In genomic region chr16:75567911-75568310, GRCh38 we compare ENCODE assay signal across 10 cellular contexts. TPM values are rescaled to one million over a fixed set of nuclear protein-coding genes. Genes with fewer than 3 reads are reported as not detected.
A peak's percentile ranks its signal among the peaks of the same experiment; 100 is the strongest.
DNase-seq lines count a peak whose midpoint lies in the region; ATAC-seq and TF ChIP-seq lines count a peak whose summit lies in the region.
"Had no signal": no experiment of that assay in that cellular context is flagged by ENCODE, and none has a peak within 500 bp of the region (broad histone marks: within the 10 kb centered on the region; RNA-seq: fewer than 3 reads in every experiment).

No MANE protein-coding gene starts in this region.

- H3K4me1 ChIP-seq in PC-3 (ENCODE audit: insufficient read depth, low read length) = no peaks in the 10 kb centered on the region
- no peaks in the 10 kb centered on the region; the same call in 1 of the 2 replicates for H3K4me1 ChIP-seq in BE2C

- H3K4me2 ChIP-seq in PC-3 (ENCODE audit: low read length) = no peak overlapping the region

- CTCF ChIA-PET in PC-3 (lab: Charles Lee) = no interaction called here

- H3K9me3 ChIP-seq in PC-3 (ENCODE audit: low read length) (no peaks in the 10 kb centered on the region), BE2C (no peaks in the 10 kb centered on the region)
- H3K9me3 ChIP-seq: lower lobe of right lung had no signal

- peaks cover 20% of the 10 kb centered on the region for H3K79me2 ChIP-seq in PC-3 (ENCODE audit: low read length)

- no peak overlapping the region for H3K27ac ChIP-seq in PC-3 (ENCODE audit: low read length)

- TF ChIP-seq CTCF in mesothelial cell of epicardium (IDR thresholded peaks at IDR 0.05; ENCODE audit: unreplicated experiment) (no peak), PC-3 (conservative IDR thresholded peaks at IDR 0.05; ENCODE audit: low read depth, low read length) (no peak), BE2C (IDR thresholded peaks at IDR 0.05; ENCODE audit: low read depth, low read length) (no peak)

- no peak overlapping the region for H3K4me3 ChIP-seq in PC-3 (ENCODE audit: low read length)
- no peak overlapping the region for H3K4me3 ChIP-seq in BE2C (ENCODE audit: low read depth, low read length)

- peak overlapping the region; percentile 99 for H3K4me3 Mint-ChIP-seq in stimulated activated naive CD8-positive, alpha-beta T cell treated with anti-CD3 and anti-CD28 coated beads, Interleukin-15, Interleukin-2, amounts not matched to agents 100 ng/mL and 50 ng/mL, for 24 hours
- H3K4me3 Mint-ChIP-seq in stimulated activated naive CD8-positive, alpha-beta T cell treated with anti-CD3 and anti-CD28 coated beads, Interleukin-15, amount 100 ng/mL, for 72 hours = peak overlapping the region in 1 of 2 donors; percentile 93
- peak overlapping the region; percentile 99 for H3K4me3 Mint-ChIP-seq in activated T-helper 1 cell treated with anti-CD3 and anti-CD28 coated beads, Interleukin-12 subunit alpha, Interleukin-12 subunit beta, Interleukin-2, Interleukin-4 antibody, amounts not matched to agents 30 ng/mL and 10 ng/mL and 1 ng/mL, durations not matched to agents 14 hours and 24 hours and 36 hours
- H3K4me3 Mint-ChIP-seq in mesothelial cell of epicardium = peak overlapping the region; percentile 95

- H2AFZ ChIP-seq in PC-3 (ENCODE audit: low read length) = no peak overlapping the region

- peaks cover 16% of the 10 kb centered on the region for H3K36me3 Mint-ChIP-seq in stimulated activated naive CD8-positive, alpha-beta T cell treated with anti-CD3 and anti-CD28 coated beads, Interleukin-15, Interleukin-2, amounts not matched to agents 100 ng/mL and 50 ng/mL, for 24 hours (ENCODE audit: low read depth)
- H3K36me3 Mint-ChIP-seq in activated T-helper 1 cell treated with anti-CD3 and anti-CD28 coated beads, Interleukin-12 subunit alpha, Interleukin-12 subunit beta, Interleukin-2, Interleukin-4 antibody, amounts not matched to agents 30 ng/mL and 10 ng/mL and 1 ng/mL, durations not matched to agents 14 hours and 24 hours and 36 hours (ENCODE audit: low read depth) = peaks cover 23% of the 10 kb centered on the region
- H3K36me3 Mint-ChIP-seq in mesothelial cell of epicardium = peaks cover 18% of the 10 kb centered on the region

- BruUV-seq in PC-3 (replicated peaks; lab: Mats Ljungman, UMichigan) = no TSS peak

- intact Hi-C loops in activated T-helper 1 cell treated with anti-CD3 and anti-CD28 coated beads, Interleukin-12 subunit alpha, Interleukin-12 subunit beta, Interleukin-2, Interleukin-4 antibody, amounts not matched to agents 30 ng/mL and 10 ng/mL and 1 ng/mL, durations not matched to agents 14 hours and 24 hours and 36 hours (cut with micrococcal nuclease) = loop anchor here (2.0 to 10.0 kb wide), 5 partner anchors 17 to 1623 kb away; partner anchors contain the start of genes MON1B, PSMD7 and WDR59
- intact Hi-C loops in PC-3 (cut with micrococcal nuclease) = loop anchor here (5.0 kb wide), 1 partner anchor 96 kb away; no protein-coding TSS in a partner anchor

- no peak overlapping the region for H3K9ac ChIP-seq in PC-3 (ENCODE audit: low read length)

- H3K36me3 ChIP-seq in PC-3 (ENCODE audit: low read depth, low read length) (no peaks in the 10 kb centered on the region; the same call in 1 of the 2 replicates), BE2C (peaks cover 48% of the 10 kb centered on the region)

- DNase-seq in stimulated activated naive CD8-positive, alpha-beta T cell treated with anti-CD3 and anti-CD28 coated beads, Interleukin-15, amount 100 ng/mL, for 72 hours = no peak
- DNase-seq in activated T-helper 1 cell treated with anti-CD3 and anti-CD28 coated beads, Interleukin-12 subunit alpha, Interleukin-12 subunit beta, Interleukin-2, Interleukin-4 antibody, amounts not matched to agents 30 ng/mL and 10 ng/mL and 1 ng/mL, durations not matched to agents 14 hours and 24 hours and 36 hours (ENCODE audit: low spot score) = no peak
- DNase-seq in mesothelial cell of epicardium (ENCODE audit: low spot score in 2 of 2, unreplicated experiment in 2 of 2) (no peak), PC-3 (no peak), NCI-H2029 treated with DMSO at 0.1 percent for 48 hours (lab: John Stamatoyannopoulos, UW) (no peak), BE2C (no peak)
- DNase-seq: aorta, lower lobe of right lung had no signal

- no peaks in the 10 kb centered on the region for H4K20me1 ChIP-seq in PC-3 (ENCODE audit: low read length)

- H3K27me3 Mint-ChIP-seq in stimulated activated naive CD8-positive, alpha-beta T cell treated with anti-CD3 and anti-CD28 coated beads, Interleukin-15, Interleukin-2, amounts not matched to agents 100 ng/mL and 50 ng/mL, for 24 hours = peaks cover 6% of the 10 kb centered on the region
- H3K27me3 Mint-ChIP-seq in stimulated activated naive CD8-positive, alpha-beta T cell treated with anti-CD3 and anti-CD28 coated beads, Interleukin-15, amount 100 ng/mL, for 72 hours = peaks cover 12% of the 10 kb centered on the region
- no peaks in the 10 kb centered on the region for H3K27me3 Mint-ChIP-seq in activated T-helper 1 cell treated with anti-CD3 and anti-CD28 coated beads, Interleukin-12 subunit alpha, Interleukin-12 subunit beta, Interleukin-2, Interleukin-4 antibody, amounts not matched to agents 30 ng/mL and 10 ng/mL and 1 ng/mL, durations not matched to agents 14 hours and 24 hours and 36 hours (ENCODE audit: insufficient read depth)
- H3K27me3 Mint-ChIP-seq in mesothelial cell of epicardium (ENCODE audit: low read depth) = peaks cover 8% of the 10 kb centered on the region

- no peak overlapping the region for H3K27ac Mint-ChIP-seq in stimulated activated naive CD8-positive, alpha-beta T cell treated with anti-CD3 and anti-CD28 coated beads, Interleukin-15, Interleukin-2, amounts not matched to agents 100 ng/mL and 50 ng/mL, for 24 hours
- H3K27ac Mint-ChIP-seq in stimulated activated naive CD8-positive, alpha-beta T cell treated with anti-CD3 and anti-CD28 coated beads, Interleukin-15, amount 100 ng/mL, for 72 hours = peak overlapping the region in 1 of 2 donors; percentile 34
- H3K27ac Mint-ChIP-seq in activated T-helper 1 cell treated with anti-CD3 and anti-CD28 coated beads, Interleukin-12 subunit alpha, Interleukin-12 subunit beta, Interleukin-2, Interleukin-4 antibody, amounts not matched to agents 30 ng/mL and 10 ng/mL and 1 ng/mL, durations not matched to agents 14 hours and 24 hours and 36 hours = peak overlapping the region; percentile 46
- H3K27ac Mint-ChIP-seq in mesothelial cell of epicardium = peak overlapping the region; percentile 70

- H3K27me3 ChIP-seq in PC-3 (ENCODE audit: low read length) = no peaks in the 10 kb centered on the region
- H3K27me3 ChIP-seq in BE2C = no peaks in the 10 kb centered on the region

- H3K9me3 Mint-ChIP-seq in stimulated activated naive CD8-positive, alpha-beta T cell treated with anti-CD3 and anti-CD28 coated beads, Interleukin-15, Interleukin-2, amounts not matched to agents 100 ng/mL and 50 ng/mL, for 24 hours = no peaks in the 10 kb centered on the region
- H3K9me3 Mint-ChIP-seq in stimulated activated naive CD8-positive, alpha-beta T cell treated with anti-CD3 and anti-CD28 coated beads, Interleukin-15, amount 100 ng/mL, for 72 hours = no peaks in the 10 kb centered on the region
- H3K9me3 Mint-ChIP-seq in activated T-helper 1 cell treated with anti-CD3 and anti-CD28 coated beads, Interleukin-12 subunit alpha, Interleukin-12 subunit beta, Interleukin-2, Interleukin-4 antibody, amounts not matched to agents 30 ng/mL and 10 ng/mL and 1 ng/mL, durations not matched to agents 14 hours and 24 hours and 36 hours = no peaks in the 10 kb centered on the region
- no peaks in the 10 kb centered on the region for H3K9me3 Mint-ChIP-seq in mesothelial cell of epicardium

- peaks cover 51% of the 10 kb centered on the region for H3K4me1 Mint-ChIP-seq in stimulated activated naive CD8-positive, alpha-beta T cell treated with anti-CD3 and anti-CD28 coated beads, Interleukin-15, Interleukin-2, amounts not matched to agents 100 ng/mL and 50 ng/mL, for 24 hours (ENCODE audit: low read depth)
- peaks cover 40% of the 10 kb centered on the region for H3K4me1 Mint-ChIP-seq in stimulated activated naive CD8-positive, alpha-beta T cell treated with anti-CD3 and anti-CD28 coated beads, Interleukin-15, amount 100 ng/mL, for 72 hours
- peaks cover 28% of the 10 kb centered on the region for H3K4me1 Mint-ChIP-seq in activated T-helper 1 cell treated with anti-CD3 and anti-CD28 coated beads, Interleukin-12 subunit alpha, Interleukin-12 subunit beta, Interleukin-2, Interleukin-4 antibody, amounts not matched to agents 30 ng/mL and 10 ng/mL and 1 ng/mL, durations not matched to agents 14 hours and 24 hours and 36 hours (ENCODE audit: low read depth)
- peaks cover 26% of the 10 kb centered on the region for H3K4me1 Mint-ChIP-seq in mesothelial cell of epicardium

- no peaks in the 10 kb centered on the region for H3F3A ChIP-seq in PC-3 (ENCODE audit: low read length, unreplicated experiment)

- H3K9me2 ChIP-seq in PC-3 (replicated peaks; ENCODE audit: low read length) = no peaks in the 10 kb centered on the region

- POLR2A ChIA-PET in PC-3 (lab: Charles Lee; ENCODE audit: unreplicated experiment) = no interaction called here

- ATAC-seq in stimulated activated naive CD8-positive, alpha-beta T cell treated with anti-CD3 and anti-CD28 coated beads, Interleukin-15, amount 100 ng/mL, for 72 hours = no peak
- ATAC-seq in PC-3 (no peak), HG03439 (IDR thresholded peaks at IDR 0.05; ENCODE audit: unreplicated experiment) (no peak)
- ATAC-seq: lower lobe of right lung had no signal

RNA-seq across cellular contexts. Expression of gene GABARAPL2, which starts 1.7 kb away (rescaled TPM):
- 62.7 and 69.5 TPM in 2 replicates for total RNA-seq in activated T-helper 1 cell treated with anti-CD3 and anti-CD28 coated beads, Interleukin-12 subunit alpha, Interleukin-12 subunit beta, Interleukin-2, Interleukin-4 antibody, amounts not matched to agents 30 ng/mL and 10 ng/mL and 1 ng/mL, durations not matched to agents 14 hours and 24 hours and 36 hours
- total RNA-seq in mesothelial cell of epicardium (71.9 to 75.6 TPM (median 74.9 TPM) in 3 replicates), PC-3 (2014; rRNA removed) (24.7 and 31.2 TPM in 2 replicates)
- polyA plus RNA-seq in BE2C (2012; ENCODE audit: insufficient read depth, insufficient read length, low read depth) = 159 TPM

RNA-seq across cellular contexts. Expression of gene TMEM231, which starts 11.9 kb away (rescaled TPM):
- total RNA-seq in activated T-helper 1 cell treated with anti-CD3 and anti-CD28 coated beads, Interleukin-12 subunit alpha, Interleukin-12 subunit beta, Interleukin-2, Interleukin-4 antibody, amounts not matched to agents 30 ng/mL and 10 ng/mL and 1 ng/mL, durations not matched to agents 14 hours and 24 hours and 36 hours = 4.5 and 4.7 TPM in 2 replicates
- total RNA-seq in mesothelial cell of epicardium (9.2 to 13.0 TPM (median 10.8 TPM) in 3 replicates), PC-3 (2014; rRNA removed) (9.6 and 20.2 TPM in 2 replicates)
- 15.1 TPM for polyA plus RNA-seq in BE2C (2012; ENCODE audit: insufficient read depth, insufficient read length, low read depth)

RNA-seq across cellular contexts. Expression of gene CHST5, which starts 32.0 kb away (rescaled TPM):
- total RNA-seq in activated T-helper 1 cell treated with anti-CD3 and anti-CD28 coated beads, Interleukin-12 subunit alpha, Interleukin-12 subunit beta, Interleukin-2, Interleukin-4 antibody, amounts not matched to agents 30 ng/mL and 10 ng/mL and 1 ng/mL, durations not matched to agents 14 hours and 24 hours and 36 hours = not detected in 2 replicates
- total RNA-seq in mesothelial cell of epicardium = 0.40 to 0.50 TPM (median 0.49 TPM) in 3 replicates
- 0.29 TPM in 1 of 2 replicates, not detected in the other for total RNA-seq in PC-3 (2014; rRNA removed)
- 0.22 TPM for polyA plus RNA-seq in BE2C (2012; ENCODE audit: insufficient read depth, insufficient read length, low read depth)
- total RNA-seq: aorta had no signal

RNA-seq across cellular contexts. Expression of gene ADAT1, which starts 55.2 kb away (rescaled TPM):
- total RNA-seq in activated T-helper 1 cell treated with anti-CD3 and anti-CD28 coated beads, Interleukin-12 subunit alpha, Interleukin-12 subunit beta, Interleukin-2, Interleukin-4 antibody, amounts not matched to agents 30 ng/mL and 10 ng/mL and 1 ng/mL, durations not matched to agents 14 hours and 24 hours and 36 hours = 59.0 and 60.9 TPM in 2 replicates
- total RNA-seq in mesothelial cell of epicardium (54.5 to 58.7 TPM (median 55.7 TPM) in 3 replicates), PC-3 (2014; rRNA removed) (42.8 and 60.1 TPM in 2 replicates)
- 62.0 TPM for polyA plus RNA-seq in BE2C (2012; ENCODE audit: insufficient read depth, insufficient read length, low read depth)
